8 cellular contexts compared by ENCODE assay signal in the genomic region with DNA sequence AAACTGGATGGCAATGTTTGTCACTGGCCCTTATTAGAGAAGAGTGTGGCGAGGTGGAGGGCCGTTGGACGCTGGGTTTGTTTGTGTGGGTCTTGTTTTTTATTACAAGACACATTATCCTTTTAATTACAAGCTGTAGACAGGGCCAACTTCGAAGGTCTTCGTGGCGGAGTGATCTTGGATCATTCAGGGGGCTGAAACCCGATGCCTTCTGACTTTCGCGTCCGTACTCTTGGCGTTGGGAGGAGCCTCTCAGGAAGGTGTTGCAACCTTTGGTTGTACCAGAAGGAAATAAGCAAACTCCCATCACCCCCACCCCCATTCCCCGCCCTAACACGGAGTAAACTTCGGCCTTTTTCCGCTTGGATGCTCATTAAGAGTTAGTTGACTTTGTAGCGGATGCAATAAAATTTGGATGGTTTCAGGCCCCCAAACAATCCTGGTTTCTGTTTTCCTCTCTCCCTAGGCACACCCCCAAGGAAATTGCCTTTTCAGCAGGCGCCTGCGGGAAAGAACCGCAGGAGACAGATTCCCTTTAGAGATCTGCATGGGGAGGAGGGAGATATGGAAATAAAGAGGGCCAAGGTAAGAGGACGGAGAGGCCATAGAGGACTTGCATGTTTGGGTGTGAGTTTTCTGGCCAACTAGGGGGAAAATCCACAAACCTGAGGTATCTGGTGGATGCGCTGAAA.
DNase-seq lines count a peak whose midpoint lies in the region; ATAC-seq, FAIRE-seq and TF ChIP-seq lines count a peak whose summit lies in the region.

No MANE protein-coding gene starts in this region.

- H3K27me3 ChIP-seq in osteoblast (ENCODE audit: insufficient read depth, low read length) (no peaks in the 10 kb centered on the region), pancreas (peaks cover 7 to 91% (median 80%) of the 10 kb centered on the region in 4 donors)

- ATAC-seq in GM19455 (IDR thresholded peaks at IDR 0.05; ENCODE audit: unreplicated experiment) (no peak), pancreas (no peak), GM21526 (IDR thresholded peaks at IDR 0.05; ENCODE audit: low FRiP score, unreplicated experiment) (no peak)

- peak overlapping the region; percentile 100 for H3K4me2 ChIP-seq in osteoblast (ENCODE audit: insufficient read depth, low read length)

- H3K79me2 ChIP-seq in osteoblast (ENCODE audit: insufficient read depth, low read length), result peaks cover 4% of the 10 kb centered on the region

- H3K9me3 ChIP-seq in osteoblast (ENCODE audit: low read depth, low read length), result no peaks in the 10 kb centered on the region
- no peaks in the 10 kb centered on the region for H3K9me3 ChIP-seq in pancreas

- peak overlapping the region; percentile 96 for H2AFZ ChIP-seq in osteoblast (ENCODE audit: low read length)

- H3K4me3 ChIP-seq in osteoblast (ENCODE audit: insufficient read depth, low read length) (peak overlapping the region; percentile 72), pancreas (peak overlapping the region in 1 of 4 donors; percentile 1)

- DNase-seq in GM04504 (ENCODE audit: low read depth) (peak; percentile 65), NCI-H187 treated with DMSO at 0.1 percent for 48 hours (lab: John Stamatoyannopoulos, UW) (peak; percentile 33), cerebellar cortex (ENCODE audit: low spot score) (peak; percentile 96), osteoblast (ENCODE audit: insufficient read length, low spot score, missing footprints) (peak; percentile 77), pancreas (no peak), medulla oblongata (ENCODE audit: extremely low spot score) (no peak)

- H3K4me1 ChIP-seq in osteoblast (ENCODE audit: insufficient read depth, low read length) (peaks cover 38% of the 10 kb centered on the region), pancreas (no peaks in the 10 kb centered on the region)

- intact Hi-C loops in pancreas (cut with DNase I), result loop anchor here in 1 of 3 donors (10.0 kb wide), 1 partner anchor 1297 kb away; a partner anchor contains a TSS

- no peak for TF ChIP-seq CTCF in osteoblast (IDR thresholded peaks at IDR 0.05; ENCODE audit: extremely low read depth, low read depth, low read length)
- TF ChIP-seq CTCF in pancreas (IDR thresholded peaks at IDR 0.05), result no peak

- H3K27ac ChIP-seq in osteoblast (ENCODE audit: low read depth, low read length) (peak overlapping the region; percentile 99), pancreas (no peak overlapping the region)

- no peaks in the 10 kb centered on the region for H3K36me3 ChIP-seq in osteoblast (ENCODE audit: insufficient read depth, low read length)
- no peaks in the 10 kb centered on the region for H3K36me3 ChIP-seq in pancreas

- H4K20me1 ChIP-seq in osteoblast (ENCODE audit: insufficient read depth, low read length), result no peaks in the 10 kb centered on the region

- FAIRE-seq in pancreas (lab: Jason Lieb, UNC), result no peak

- 19% methylated on average over 21 of the region's 21 CpGs for WGBS in pancreas, 2 donors

Comparison
In these comparisons a context has a peak if more than half of its experiments do, and no peak if none do; other contexts are left out.
1. DNase-seq: peak in GM04504 (single experiment), NCI-H187 treated with DMSO at 0.1 percent for 48 hours (single experiment), cerebellar cortex (single experiment) and osteoblast (single experiment); none in pancreas (0 of 6) and medulla oblongata (single experiment).